In the genomic region with DNA sequence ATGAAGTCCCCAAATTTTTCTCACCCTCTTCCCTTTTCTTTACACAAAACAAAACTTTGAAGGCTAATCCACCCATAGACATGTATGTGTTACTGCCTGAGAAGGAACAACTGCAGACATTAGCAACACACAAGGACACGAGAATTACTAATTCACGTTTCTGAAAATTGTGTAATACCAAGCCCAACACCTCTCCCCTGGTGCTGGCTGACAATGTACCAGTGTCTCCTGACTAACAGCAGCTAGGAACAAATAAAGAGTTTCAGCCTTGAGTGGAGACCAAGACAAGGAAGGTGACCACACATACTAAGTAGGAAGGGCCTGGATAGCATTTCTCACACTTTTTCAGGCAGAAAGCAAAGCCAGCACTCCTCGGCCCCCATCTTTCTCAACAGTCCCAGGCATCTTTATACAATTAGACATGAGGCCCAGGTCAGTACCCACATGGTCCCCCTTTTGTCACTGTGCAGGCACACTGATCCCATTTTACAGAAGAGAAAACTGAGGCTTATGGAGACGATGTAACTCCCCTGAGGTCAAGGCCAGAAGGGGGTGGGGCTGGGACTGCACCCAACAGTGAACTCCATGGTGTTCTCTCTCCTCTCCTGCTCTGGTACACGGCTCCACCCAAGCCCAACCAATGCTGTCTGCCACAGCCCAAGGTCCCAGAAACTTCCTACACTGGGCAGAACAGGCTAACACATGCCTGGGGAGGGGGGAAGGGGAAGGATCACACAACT, we compare ENCODE assay signal across 10 cellular contexts. TPM values are rescaled to one million over a fixed set of nuclear protein-coding genes. Genes with fewer than 3 reads are reported as not detected.
DNase-seq lines count a peak whose midpoint lies in the region; ATAC-seq and TF ChIP-seq lines count a peak whose summit lies in the region.
"Had no signal": no experiment of that assay in that cellular context is flagged by ENCODE, and none has a peak within 500 bp of the region (broad histone marks: within the 10 kb centered on the region; RNA-seq: fewer than 3 reads in every experiment).

No MANE protein-coding gene starts in this region.

- H3K4me3 ChIP-seq in right cardiac atrium (ENCODE audit: low read length) (no peak overlapping the region), spleen (peak overlapping the region in 1 of 8 donors; percentile 12), neuronal stem cell (ENCODE audit: low read length in 2 of 2) (no peak overlapping the region)
- H3K4me3 ChIP-seq: neural progenitor cell had no signal

- no peak overlapping the region for H4K8ac ChIP-seq in neuronal stem cell (ENCODE audit: low read depth, low read length)

- 16% methylated on average over 5 of the region's 5 CpGs for WGBS in right cardiac atrium
- 24 to 39% (median 31%) methylated on average over 5 of the region's 5 CpGs for WGBS in spleen, 5 donors
- no CpG with 5 or more reads among the region's 5 CpGs for whole genome bisulfite sequencing in neuronal stem cell (ENCODE audit: extremely low coverage in 2 of 2, insufficient read length in 2 of 2, insufficient replicate concordance in 1 of 2), 2 donors

- H3K4me1 Mint-ChIP-seq in activated naive CD8-positive, alpha-beta T cell treated with anti-CD3 and anti-CD28 coated beads for 36 hours, result peaks cover 84% of the 10 kb centered on the region

- H2BK120ac ChIP-seq in neuronal stem cell (ENCODE audit: low read depth, low read length), result no peak overlapping the region

- peaks cover 36% of the 10 kb centered on the region for H3K4me1 ChIP-seq in right cardiac atrium (ENCODE audit: control insufficient read depth, insufficient read depth, low read length)
- H3K4me1 ChIP-seq in spleen, result peaks cover 88 to 100% (median 99%) of the 10 kb centered on the region in 6 donors
- H3K4me1 ChIP-seq in neuronal stem cell (ENCODE audit: control insufficient read depth in 2 of 2, insufficient read depth in 1 of 2, low read depth in 1 of 2, low read length in 2 of 2), result peaks cover 6 to 8% of the 10 kb centered on the region in 2 donors

- no peak overlapping the region for H2BK15ac ChIP-seq in neuronal stem cell (ENCODE audit: low read length)

- no peaks in the 10 kb centered on the region for H3K27me3 ChIP-seq in right cardiac atrium (ENCODE audit: control insufficient read depth, insufficient read depth)
- H3K27me3 ChIP-seq in spleen (replicated peaks in 1 of 7), result no peaks in the 10 kb centered on the region
- H3K27me3 ChIP-seq in neuronal stem cell (ENCODE audit: control insufficient read depth in 3 of 3, insufficient read depth in 3 of 3, low read depth in 1 of 3, low read length in 3 of 3), result no peaks in the 10 kb centered on the region
- H3K27me3 ChIP-seq: neural progenitor cell had no signal

- no peak overlapping the region for H3K14ac ChIP-seq in neuronal stem cell (ENCODE audit: low read length)

- no peak overlapping the region for H2AFZ ChIP-seq in neuronal stem cell (ENCODE audit: low read length)
- H2AFZ ChIP-seq: neural progenitor cell had no signal

- no peak overlapping the region for H3K18ac ChIP-seq in neuronal stem cell (ENCODE audit: low read length)

- no peaks in the 10 kb centered on the region for H3K79me1 ChIP-seq in neuronal stem cell (ENCODE audit: low read depth, low read length)

- H3K9me3 Mint-ChIP-seq in activated naive CD8-positive, alpha-beta T cell treated with anti-CD3 and anti-CD28 coated beads for 36 hours, result peaks cover 1% of the 10 kb centered on the region

- H3K36me3 ChIP-seq in spleen (no peaks in the 10 kb centered on the region), neuronal stem cell (replicated peaks in 1 of 2; ENCODE audit: control insufficient read depth in 2 of 2, insufficient read depth in 2 of 2, low read length in 2 of 2) (peaks cover 0 to 9% of the 10 kb centered on the region in 2 donors)
- H3K36me3 ChIP-seq: neural progenitor cell had no signal

- H3K36me3 Mint-ChIP-seq in activated naive CD8-positive, alpha-beta T cell treated with anti-CD3 and anti-CD28 coated beads for 36 hours, result peaks cover 22% of the 10 kb centered on the region

- no peaks in the 10 kb centered on the region for H3K27me3 Mint-ChIP-seq in activated naive CD8-positive, alpha-beta T cell treated with anti-CD3 and anti-CD28 coated beads for 36 hours

- no peak overlapping the region for H2BK5ac ChIP-seq in neuronal stem cell (ENCODE audit: low read length)

- H3K4ac ChIP-seq in neuronal stem cell (ENCODE audit: low read length), result no peak overlapping the region

- peak overlapping the region; percentile 45 for H3K27ac Mint-ChIP-seq in activated naive CD8-positive, alpha-beta T cell treated with anti-CD3 and anti-CD28 coated beads for 36 hours
- H3K27ac Mint-ChIP-seq: neural progenitor cell had no signal

- H3K9ac ChIP-seq in neuronal stem cell (ENCODE audit: low read depth, low read length, poor library complexity), result no peak overlapping the region
- H3K9ac ChIP-seq: neural progenitor cell had no signal

- no peak for TF ChIP-seq CTCF in spleen (IDR thresholded peaks at IDR 0.05 in 8 of 11, conservative IDR thresholded peaks at IDR 0.05 in 3 of 11)

- DNase-seq in HUDEP-2 (lab: John Stamatoyannopoulos, UW; ENCODE audit: unreplicated experiment in 76 of 76), result peak in 62 of 76 experiments; percentile 18 to 79 (median 61)
- DNase-seq in activated naive CD8-positive, alpha-beta T cell treated with anti-CD3 and anti-CD28 coated beads for 36 hours, result no peak
- peak; percentile 73 to 88 (median 80) for DNase-seq in right cardiac atrium
- peak; percentile 78 for DNase-seq in spleen
- DNase-seq in neuronal stem cell (ENCODE audit: low spot score), result no peak
- DNase-seq in hippocampal formation (lab: John Stamatoyannopoulos, UW), result no peak
- DNase-seq: NCI-H1105 had no signal

- H2AK5ac ChIP-seq in neuronal stem cell (ENCODE audit: low read depth, low read length), result no peak overlapping the region

- no peak overlapping the region for H4K91ac ChIP-seq in neuronal stem cell (ENCODE audit: low read depth, low read length, poor library complexity)

- no peak overlapping the region for H3K4me3 Mint-ChIP-seq in activated naive CD8-positive, alpha-beta T cell treated with anti-CD3 and anti-CD28 coated beads for 36 hours
- H3K4me3 Mint-ChIP-seq: neural progenitor cell had no signal

- H3K23ac ChIP-seq in neuronal stem cell (ENCODE audit: low read depth, low read length, poor library complexity), result no peak overlapping the region

- no peak overlapping the region for H2BK12ac ChIP-seq in neuronal stem cell (ENCODE audit: low read length)

- H3K4me2 ChIP-seq in neuronal stem cell (ENCODE audit: insufficient read depth, low read length, poor library complexity, severe bottlenecking), result no peak overlapping the region

- intact Hi-C loops in right cardiac atrium (cut with DNase I), result no loop called here
- intact Hi-C loops in spleen (cut with DNase I; ENCODE audit: low total_unique reads), result loop anchor here (10.0 kb wide), 1 partner anchor 59 kb away; no protein-coding TSS in a partner anchor

- ATAC-seq in right cardiac atrium, result peak; percentile 77 to 80
- no peak for ATAC-seq in GM18907 (IDR thresholded peaks at IDR 0.05; ENCODE audit: unreplicated experiment)
- ATAC-seq in GM18909 (IDR thresholded peaks at IDR 0.05; ENCODE audit: poor library complexity, unreplicated experiment), result no peak

- no peaks in the 10 kb centered on the region for H3K9me3 ChIP-seq in right cardiac atrium (ENCODE audit: control insufficient read depth, low read length)
- no peaks in the 10 kb centered on the region for H3K9me3 ChIP-seq in spleen
- H3K9me3 ChIP-seq in neuronal stem cell (replicated peaks in 1 of 2; ENCODE audit: control insufficient read depth in 2 of 2, insufficient read depth in 1 of 2, low read depth in 1 of 2, low read length in 2 of 2), result peaks cover 0 to 2% of the 10 kb centered on the region in 2 donors

- TF ChIP-seq POLR2A in spleen (IDR thresholded peaks at IDR 0.05), result no peak

- H3K27ac ChIP-seq in right cardiac atrium (ENCODE audit: low read length) (peak overlapping the region; percentile 43), spleen (peak overlapping the region in 7 of 8 donors; percentile 44 to 69 (median 49)), neuronal stem cell (replicated peaks; ENCODE audit: low read length) (no peak overlapping the region)
- H3K27ac ChIP-seq: neural progenitor cell had no signal

RNA-seq across cellular contexts. Expression of a gene that starts 8.7 kb away (rescaled TPM):
- 100 to 1,000 TPM; 110 to 113 TPM for total RNA-seq in activated naive CD8-positive, alpha-beta T cell treated with anti-CD3 and anti-CD28 coated beads for 36 hours
- 10 to 100 TPM; 51.1 to 62.8 (median 59.2) TPM for total RNA-seq in right cardiac atrium
- polyA plus RNA-seq in right cardiac atrium, result 29.6 TPM
- 100 to 1,000 TPM in 4 of 7 donors, 10 to 100 TPM in 3; 50.7 to 146 (median 124) TPM for total RNA-seq in spleen
- 10 to 100 TPM; 10.3 to 35.9 (median 14.2) TPM for polyA plus RNA-seq in spleen
- polyA plus RNA-seq in neuronal stem cell (2013, experiment 1 of 2), result 82.1 TPM
- polyA plus RNA-seq in neuronal stem cell (2013, experiment 2 of 2), result 88.1 TPM

RNA-seq across cellular contexts. Expression of a gene that starts 55.9 kb away (rescaled TPM):
- total RNA-seq in activated naive CD8-positive, alpha-beta T cell treated with anti-CD3 and anti-CD28 coated beads for 36 hours, result 10 to 100 TPM; 59.4 to 61.2 TPM
- total RNA-seq in right cardiac atrium (10 to 100 TPM; 17.1 to 24.9 (median 21.4) TPM), spleen (10 to 100 TPM; 24.9 to 51.3 (median 48.9) TPM)
- polyA plus RNA-seq in right cardiac atrium (9.3 TPM), spleen (10 to 100 TPM; 13.9 to 24.8 (median 21.9) TPM)
- 15.0 TPM for polyA plus RNA-seq in neuronal stem cell (2013, experiment 1 of 2)
- 15.2 TPM for polyA plus RNA-seq in neuronal stem cell (2013, experiment 2 of 2)

Comparison
In these comparisons a context has a peak if more than half of its experiments do, and no peak if none do; other contexts are left out.
1. DNase-seq: peak in HUDEP-2 (62 of 76), right cardiac atrium (3 of 3) and spleen (single experiment); none in activated naive CD8-positive, alpha-beta T cell treated with anti-CD3 and anti-CD28 coated beads for 36 hours (single experiment), neuronal stem cell (single experiment) and hippocampal formation (0 of 2).
2. ATAC-seq: peak in right cardiac atrium (2 of 2); none in GM18907 (single experiment) and GM18909 (single experiment).